Comparison of ENCODE assay signal across 11 cellular contexts in the genomic region with DNA sequence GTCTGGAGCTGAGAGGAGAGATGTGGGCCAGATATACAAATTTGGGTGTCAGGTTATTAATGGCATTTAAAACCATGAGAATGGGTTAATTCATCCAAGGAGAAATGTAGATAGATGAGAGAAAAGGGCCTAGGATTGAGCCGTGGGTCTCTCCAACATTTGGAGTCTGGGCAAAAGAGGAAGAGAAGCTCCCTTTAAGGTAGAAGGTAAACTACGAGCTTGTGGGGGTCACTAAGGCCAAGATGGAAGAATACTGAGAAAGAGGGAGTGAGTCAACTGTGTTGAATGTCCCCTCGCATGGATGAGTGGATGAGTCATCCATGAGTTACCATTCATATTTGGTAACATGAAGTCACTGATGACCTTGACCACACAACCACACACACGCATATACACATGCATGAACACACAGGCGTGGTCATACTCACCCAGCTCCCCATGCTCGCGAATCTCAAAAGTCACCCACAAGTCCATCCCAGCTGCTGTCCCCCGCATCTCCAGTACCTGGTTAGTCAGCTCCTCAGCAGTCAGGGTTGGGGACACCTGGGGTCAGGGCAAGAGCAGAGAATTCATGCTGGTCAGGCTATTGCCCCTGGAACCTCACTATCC. TPM values are rescaled to one million over a fixed set of nuclear protein-coding genes. Genes with fewer than 3 reads are reported as not detected.
A peak's percentile ranks its signal among the peaks of the same experiment; 100 is the strongest.
DNase-seq lines count a peak whose midpoint lies in the region; ATAC-seq, FAIRE-seq and TF ChIP-seq lines count a peak whose summit lies in the region.
"Had no signal": no experiment of that assay in that cellular context is flagged by ENCODE, and none has a peak within 500 bp of the region (broad histone marks: within the 10 kb centered on the region; RNA-seq: fewer than 3 reads in every experiment).

No MANE protein-coding gene starts in this region.

- H3K9ac ChIP-seq in smooth muscle cell (ENCODE audit: low read depth) (peak overlapping the region; percentile 11), kidney (ENCODE audit: low read length in 2 of 2) (no peak overlapping the region)

- H3K27me3 ChIP-seq in adrenal gland (no peaks in the 10 kb centered on the region), smooth muscle cell (ENCODE audit: low read depth) (no peaks in the 10 kb centered on the region), dorsolateral prefrontal cortex (no peaks in the 10 kb centered on the region), GM23338 (ENCODE audit: insufficient read depth) (no peaks in the 10 kb centered on the region)

- peaks cover 0 to 7% of the 10 kb centered on the region in 2 donors for H3K36me3 ChIP-seq in adrenal gland (replicated peaks in 1 of 2)
- H3K36me3 ChIP-seq in smooth muscle cell (ENCODE audit: low read depth), result no peaks in the 10 kb centered on the region
- peaks cover 26% of the 10 kb centered on the region for H3K36me3 ChIP-seq in GM23338 (ENCODE audit: insufficient read depth)
- H3K36me3 ChIP-seq in kidney (ENCODE audit: control insufficient read depth in 1 of 2, insufficient read depth in 2 of 2, low read length in 2 of 2), result peaks cover 0 to 3% of the 10 kb centered on the region in 2 donors

- H3K4me3 Mint-ChIP-seq in GM23338, result no peak overlapping the region
- H3K4me3 Mint-ChIP-seq: activated naive CD8-positive, alpha-beta T cell treated with anti-CD3 and anti-CD28 coated beads, Interleukin-2, amount 10 ng/mL, durations not matched to agents 7 days and 5 days had no signal

- TF ChIP-seq CTCF in adrenal gland (IDR thresholded peaks at IDR 0.05) (no peak), smooth muscle cell (IDR thresholded peaks at IDR 0.05; ENCODE audit: borderline replicate concordance, insufficient read depth, poor library complexity, severe bottlenecking) (no peak), dorsolateral prefrontal cortex (IDR thresholded peaks at IDR 0.05 in 54 of 56, conservative IDR thresholded peaks at IDR 0.05 in 2 of 56; ENCODE audit: low read depth in 1 of 56, partially characterized antibody in 56 of 56) (no peak), GM23338 (conservative IDR thresholded peaks at IDR 0.05; ENCODE audit: low read depth in 2 of 2) (no peak), kidney (IDR thresholded peaks at IDR 0.05; ENCODE audit: borderline replicate concordance, extremely low read depth, insufficient read depth) (no peak)

- peak; percentile 67 for DNase-seq in NK-92 treated with Interleukin-12 subunit alpha and Interleukin-12 subunit beta, amount 100 ng/mL, for 24 hours (lab: John Stamatoyannopoulos, UW)
- DNase-seq in NK-92 (lab: John Stamatoyannopoulos, UW; ENCODE audit: unreplicated experiment) (no peak), adrenal gland (peak in 4 of 7 donors; percentile 50 to 64 (median 60)), smooth muscle cell (lab: John Stamatoyannopoulos, UW; ENCODE audit: unreplicated experiment) (no peak), dorsolateral prefrontal cortex (no peak), GM23338 (ENCODE audit: low spot score) (no peak), kidney (no peak)
- DNase-seq: activated naive CD8-positive, alpha-beta T cell treated with anti-CD3 and anti-CD28 coated beads, Interleukin-2, amount 10 ng/mL, durations not matched to agents 7 days and 5 days; lower lobe of right lung had no signal

- ATAC-seq in HG03060 (IDR thresholded peaks at IDR 0.05; ENCODE audit: low read depth, unreplicated experiment), result peak; percentile 56
- ATAC-seq in GM23338, result no peak
- ATAC-seq: lower lobe of right lung had no signal

- H3K4me2 ChIP-seq in smooth muscle cell (no peak overlapping the region), GM23338 (no peak overlapping the region)

- H3F3A ChIP-seq in smooth muscle cell (ENCODE audit: low read depth) (no peaks in the 10 kb centered on the region), GM23338 (replicated peaks; ENCODE audit: low read depth) (0 out of 2 replicates have a peak, but pooled peaks cover 3% of the 10 kb centered on the region)

- H4K20me1 ChIP-seq in smooth muscle cell (ENCODE audit: low read depth) (no peaks in the 10 kb centered on the region), GM23338 (replicated peaks; ENCODE audit: insufficient read depth) (no peaks in the 10 kb centered on the region; the same call in 1 of the 2 replicates)

- H3K9me3 Mint-ChIP-seq in GM23338, result no peaks in the 10 kb centered on the region
- H3K9me3 Mint-ChIP-seq: activated naive CD8-positive, alpha-beta T cell treated with anti-CD3 and anti-CD28 coated beads, Interleukin-2, amount 10 ng/mL, durations not matched to agents 7 days and 5 days had no signal

- H3K4me3 ChIP-seq in adrenal gland (no peak overlapping the region), smooth muscle cell (no peak overlapping the region), dorsolateral prefrontal cortex (no peak overlapping the region), GM23338 (no peak overlapping the region), kidney (ENCODE audit: low read length in 2 of 2) (no peak overlapping the region)
- H3K4me3 ChIP-seq: lower lobe of right lung had no signal

- no peak overlapping the region for H3K27ac ChIP-seq in adrenal gland
- H3K27ac ChIP-seq in smooth muscle cell (ENCODE audit: low read depth), result peak overlapping the region; percentile 30
- H3K27ac ChIP-seq in dorsolateral prefrontal cortex, result no peak overlapping the region
- no peak overlapping the region for H3K27ac ChIP-seq in GM23338 (ENCODE audit: low read depth)
- H3K27ac ChIP-seq in kidney (ENCODE audit: low read depth in 2 of 2, low read length in 2 of 2), result no peak overlapping the region
- H3K27ac ChIP-seq: 22Rv1, lower lobe of right lung had no signal

- H3K9me3 ChIP-seq in adrenal gland (replicated peaks in 1 of 3) (no peaks in the 10 kb centered on the region), smooth muscle cell (replicated peaks; ENCODE audit: low read depth) (no peaks in the 10 kb centered on the region), kidney (ENCODE audit: control insufficient read depth in 1 of 2, low read length in 2 of 2) (no peaks in the 10 kb centered on the region)
- H3K9me3 ChIP-seq: lower lobe of right lung had no signal

- no peaks in the 10 kb centered on the region for H3K9me2 ChIP-seq in GM23338 (ENCODE audit: insufficient read depth)

- H3K36me3 Mint-ChIP-seq in GM23338 (ENCODE audit: low read depth), result peaks cover 76% of the 10 kb centered on the region

- no peaks in the 10 kb centered on the region for H3K79me2 ChIP-seq in smooth muscle cell (ENCODE audit: low read depth)
- no peaks in the 10 kb centered on the region for H3K79me2 ChIP-seq in GM23338 (replicated peaks; ENCODE audit: insufficient read depth)

- TF ChIP-seq POLR2A in adrenal gland (IDR thresholded peaks at IDR 0.05), result no peak

- intact Hi-C loops in adrenal gland (cut with DNase I) (no loop called here), dorsolateral prefrontal cortex (cut with DNase I) (no loop called here), kidney (cut with DNase I) (no loop called here)

- H3K4me1 Mint-ChIP-seq in GM23338, result no peaks in the 10 kb centered on the region

- no peak for FAIRE-seq in kidney (lab: Jason Lieb, UNC)

- H3K4me1 ChIP-seq in adrenal gland (replicated peaks in 1 of 2), result no peaks in the 10 kb centered on the region
- no peaks in the 10 kb centered on the region for H3K4me1 ChIP-seq in smooth muscle cell (ENCODE audit: low read depth)
- no peaks in the 10 kb centered on the region for H3K4me1 ChIP-seq in GM23338 (ENCODE audit: insufficient read depth)
- H3K4me1 ChIP-seq in kidney (ENCODE audit: control insufficient read depth in 1 of 2, insufficient read depth in 1 of 2, low read depth in 1 of 2, low read length in 2 of 2), result no peaks in the 10 kb centered on the region
- H3K4me1 ChIP-seq: lower lobe of right lung had no signal

- no peak overlapping the region for H2AFZ ChIP-seq in smooth muscle cell (ENCODE audit: low read depth)
- no peak overlapping the region for H2AFZ ChIP-seq in GM23338

- WGBS in adrenal gland, 4 donors, result 55 to 68% (median 60%) methylated on average over 6 to 8 of the region's 8 CpGs
- WGBS in smooth muscle cell (ENCODE audit: low lambda C conversion rate), result 51% methylated on average over 8 of the region's 8 CpGs

- no peak overlapping the region for H3K27ac Mint-ChIP-seq in GM23338
- H3K27ac Mint-ChIP-seq: activated naive CD8-positive, alpha-beta T cell treated with anti-CD3 and anti-CD28 coated beads, Interleukin-2, amount 10 ng/mL, durations not matched to agents 7 days and 5 days had no signal

- peaks cover 7% of the 10 kb centered on the region for H3K27me3 Mint-ChIP-seq in GM23338 (ENCODE audit: insufficient read depth, low read depth, poor library complexity)
- H3K27me3 Mint-ChIP-seq: activated naive CD8-positive, alpha-beta T cell treated with anti-CD3 and anti-CD28 coated beads, Interleukin-2, amount 10 ng/mL, durations not matched to agents 7 days and 5 days had no signal

RNA-seq across cellular contexts. Expression of gene FCHSD1, which starts 6.8 kb away (rescaled TPM):
- 10 to 100 TPM in 6 of 8 donors, 1 to 10 TPM in 2; 5.0 to 29.1 (median 16.9) TPM for total RNA-seq in adrenal gland
- 10 to 100 TPM in 2 of 3 donors, 1 to 10 TPM in 1; 3.7 to 53.9 (median 23.6) TPM for polyA plus RNA-seq in adrenal gland
- 15.6 and 16.4 TPM in 2 replicates for total RNA-seq in smooth muscle cell
- polyA plus RNA-seq in smooth muscle cell, result 15.7 and 35.8 TPM in 2 replicates
- total RNA-seq in dorsolateral prefrontal cortex, result 10 to 100 TPM in 110 of 120 experiments, 1 to 10 TPM in 10; 7.1 to 36.8 (median 16.9) TPM
- 28.7 and 46.6 TPM in 2 replicates for total RNA-seq in GM23338 (2014; rRNA removed; shearing (Covaris generic))
- 17.9 and 24.7 TPM in 2 replicates for polyA plus RNA-seq in GM23338 (2016; fragmentation: Nextera tagmentation; extraction: Ambion mirVana)
- 20.3 TPM for total RNA-seq in kidney
- polyA plus RNA-seq in kidney (ENCODE audit: insufficient read depth, low read depth, low replicate concordance), result 6.4 TPM

RNA-seq across cellular contexts. Expression of gene RELL2, which starts 21.2 kb away (rescaled TPM):
- total RNA-seq in adrenal gland, result 10 to 100 TPM in 2 of 8 donors, 1 to 10 TPM in 6; 5.4 to 13.2 (median 7.7) TPM
- polyA plus RNA-seq in adrenal gland, result 10 to 100 TPM in 2 of 3 donors, 1 to 10 TPM in 1; 2.3 to 37.6 (median 17.4) TPM
- 2.6 and 4.2 TPM in 2 replicates for total RNA-seq in smooth muscle cell
- polyA plus RNA-seq in smooth muscle cell, result 7.4 and 8.7 TPM in 2 replicates
- total RNA-seq in dorsolateral prefrontal cortex, result 10 to 100 TPM; 12.9 to 64.8 (median 38.0) TPM
- total RNA-seq in GM23338 (2014; rRNA removed; shearing (Covaris generic)), result 30.6 and 34.6 TPM in 2 replicates
- polyA plus RNA-seq in GM23338 (2016; fragmentation: Nextera tagmentation; extraction: Ambion mirVana), result 18.6 and 20.4 TPM in 2 replicates
- total RNA-seq in kidney, result 3.0 TPM
- polyA plus RNA-seq in kidney (ENCODE audit: insufficient read depth, low read depth, low replicate concordance), result 8.2 TPM

RNA-seq across cellular contexts. Expression of gene HDAC3, which starts 21.4 kb away (rescaled TPM):
- total RNA-seq in adrenal gland (100 to 1,000 TPM in 1 of 8 donors, 10 to 100 TPM in 7; 53.1 to 101 (median 79.3) TPM), smooth muscle cell (47.4 and 50.2 TPM in 2 replicates), dorsolateral prefrontal cortex (10 to 100 TPM; 44.4 to 98.2 (median 64.1) TPM), kidney (44.7 TPM)
- polyA plus RNA-seq in adrenal gland (10 to 100 TPM; 68.7 to 92.3 (median 84.9) TPM), smooth muscle cell (66.9 and 79.8 TPM in 2 replicates), GM23338 (2016; fragmentation: Nextera tagmentation; extraction: Ambion mirVana) (59.2 and 59.3 TPM in 2 replicates), kidney (ENCODE audit: insufficient read depth, low read depth, low replicate concordance) (47.5 TPM)
- total RNA-seq in GM23338 (2014; rRNA removed; shearing (Covaris generic)), result 74.6 and 90.0 TPM in 2 replicates

RNA-seq across cellular contexts. Expression of gene ARAP3, which starts 24.0 kb away (rescaled TPM):
- total RNA-seq in adrenal gland (10 to 100 TPM in 5 of 8 donors, 1 to 10 TPM in 3; 6.5 to 16.1 (median 10.7) TPM), smooth muscle cell (4.7 and 9.4 TPM in 2 replicates), dorsolateral prefrontal cortex (10 to 100 TPM in 66 of 120 experiments, 1 to 10 TPM in 54; 3.8 to 24.9 (median 10.5) TPM), kidney (19.8 TPM)
- polyA plus RNA-seq in adrenal gland (10 to 100 TPM in 2 of 3 donors, 1 to 10 TPM in 1; 4.4 to 38.6 (median 21.7) TPM), smooth muscle cell (11.1 and 12.9 TPM in 2 replicates), GM23338 (2016; fragmentation: Nextera tagmentation; extraction: Ambion mirVana) (18.4 and 21.5 TPM in 2 replicates), kidney (ENCODE audit: insufficient read depth, low read depth, low replicate concordance) (7.2 TPM)
- total RNA-seq in GM23338 (2014; rRNA removed; shearing (Covaris generic)), result 32.8 and 33.2 TPM in 2 replicates

RNA-seq across cellular contexts. Expression of gene DIAPH1, which starts 39.2 kb away (rescaled TPM):
- total RNA-seq in adrenal gland, result 10 to 100 TPM; 44.2 to 91.2 (median 59.0) TPM
- 10 to 100 TPM; 30.4 to 35.3 (median 35.0) TPM for polyA plus RNA-seq in adrenal gland
- 25.2 and 26.7 TPM in 2 replicates for total RNA-seq in smooth muscle cell
- 15.4 and 34.7 TPM in 2 replicates for polyA plus RNA-seq in smooth muscle cell
- 10 to 100 TPM; 19.5 to 72.5 (median 48.1) TPM for total RNA-seq in dorsolateral prefrontal cortex
- 97.0 and 104 TPM in 2 replicates for total RNA-seq in GM23338 (2014; rRNA removed; shearing (Covaris generic))
- 42.9 and 43.5 TPM in 2 replicates for polyA plus RNA-seq in GM23338 (2016; fragmentation: Nextera tagmentation; extraction: Ambion mirVana)
- total RNA-seq in kidney, result 156 TPM
- polyA plus RNA-seq in kidney (ENCODE audit: insufficient read depth, low read depth, low replicate concordance), result 60.6 TPM

Comparison
In these comparisons a context has a peak if more than half of its experiments do, and no peak if none do; other contexts are left out.
1. DNase-seq: peak in NK-92 treated with Interleukin-12 subunit alpha and Interleukin-12 subunit beta, amount 100 ng/mL, for 24 hours (single experiment) and adrenal gland (4 of 7); none in NK-92 (single experiment), smooth muscle cell (single experiment), dorsolateral prefrontal cortex (0 of 10), GM23338 (single experiment) and kidney (single experiment).